In genomic region chr1:31815752-31816484, GRCh38 we compare ENCODE assay signal across 7 cellular contexts. TPM values are rescaled to one million over a fixed set of nuclear protein-coding genes. Genes with fewer than 3 reads are reported as not detected.
DNase-seq lines count a peak whose midpoint lies in the region; ATAC-seq, FAIRE-seq and TF ChIP-seq lines count a peak whose summit lies in the region.

SPOCD1 (minus strand) TSS chr1:31816022; CDS start chr1:31815333, 689 bp downstream.

- peak; percentile 57 for FAIRE-seq in GM12891 (lab: Jason Lieb, UNC)

- H3K27ac ChIP-seq in cingulate gyrus (ENCODE audit: low read depth, low read length), result peak within 1 kb of the TSS; percentile 76

- DNase-seq in GM12891 (ENCODE audit: insufficient read length, low spot score) (peak; percentile 55), NCI-H2171 treated with DMSO at 0.1 percent for 48 hours (lab: John Stamatoyannopoulos, UW) (peak; percentile 60), left kidney (ENCODE audit: low read depth, low spot score) (peak; percentile 92)
- DNase-seq in activated CD4-positive, alpha-beta T cell treated with anti-CD3 and anti-CD28 coated beads for 1 hour, result peak; percentile 70
- DNase-seq in stimulated activated CD4-positive, alpha-beta T cell treated with anti-CD3 and anti-CD28 coated beads, TNF-alpha, amount 100 ng/mL, for 24 hours (ENCODE audit: low read depth in 3 of 3), result peak; percentile 67 to 87 (median 76)

- TF ChIP-seq POLR2A in GM12891 (IDR thresholded peaks at IDR 0.05; ENCODE audit: low read depth, low read length), result no peak

- no peak for ATAC-seq in GM21447 (IDR thresholded peaks at IDR 0.05; ENCODE audit: unreplicated experiment)

TF ChIP-seq in GM12891, 5 proteins besides CTCF, POLR2A, EP300 and RAD21:
- TF ChIP-seq PAX5 (IDR thresholded peaks at IDR 0.05; ENCODE audit: insufficient read depth, low read length, severe bottlenecking), result no peak
- no peak for TF ChIP-seq TAF1 (IDR thresholded peaks at IDR 0.05; ENCODE audit: low read depth, low read length)
- no peak for TF ChIP-seq SPI1 (IDR thresholded peaks at IDR 0.05; ENCODE audit: low read depth, low read length)
TF ChIP-seq in GM12891: peak in this region for 0.

RNA-seq across cellular contexts. Expression of gene SPOCD1, which starts in this region (rescaled TPM):
- polyA plus RNA-seq in GM12891 (2012; ENCODE audit: low read depth, missing spikeins), result 0.13 TPM
